6 cellular contexts compared by ENCODE assay signal in the genomic region with DNA sequence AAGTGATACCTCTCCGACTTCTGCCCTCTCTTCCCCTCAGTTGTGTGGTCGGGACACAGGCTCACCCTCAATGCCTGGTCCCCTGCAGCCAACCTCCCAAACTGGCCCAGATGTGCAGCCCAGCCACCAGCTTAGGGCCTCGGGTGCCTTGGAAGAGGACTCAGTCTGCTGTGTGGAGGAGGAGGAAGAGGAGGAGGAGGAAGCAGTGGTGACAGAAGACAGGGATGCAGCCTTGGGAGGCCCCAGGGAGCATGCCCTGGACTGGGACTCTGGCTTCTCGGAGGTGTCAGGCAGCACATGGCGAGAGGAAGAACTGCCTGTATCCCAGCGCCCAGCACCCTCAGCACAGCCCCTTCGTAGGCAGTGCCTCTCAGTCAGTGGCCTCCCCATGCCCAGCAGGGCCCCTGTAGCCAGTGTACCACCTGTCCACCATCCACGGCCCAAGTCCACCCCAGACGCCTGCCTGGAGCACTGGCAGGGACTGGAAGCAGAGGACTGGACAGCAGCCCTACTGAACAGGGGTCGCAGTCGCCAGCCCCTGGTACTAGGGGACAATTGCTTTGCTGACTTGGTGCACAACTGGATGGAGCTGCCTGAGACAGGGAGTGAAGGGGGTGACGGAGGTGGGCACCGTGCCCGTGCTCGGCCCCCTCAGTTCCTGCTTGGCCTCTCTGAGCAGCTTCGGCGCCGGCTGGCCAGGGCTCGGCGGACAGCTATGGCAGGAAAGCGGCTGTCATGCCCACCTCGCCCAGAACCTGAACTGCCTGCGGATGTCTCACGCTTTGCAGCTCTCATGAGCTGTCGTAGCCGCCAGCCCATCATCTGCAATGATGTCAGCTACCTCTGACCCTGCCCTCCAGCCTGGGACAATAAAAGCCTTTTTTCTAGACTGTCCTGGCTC. TPM values are rescaled to one million over a fixed set of nuclear protein-coding genes. Genes with fewer than 3 reads are reported as not detected.
DNase-seq lines count a peak whose midpoint lies in the region; ATAC-seq, FAIRE-seq and TF ChIP-seq lines count a peak whose summit lies in the region.

No MANE protein-coding gene starts in this region.

- H3K4me1 ChIP-seq in kidney (ENCODE audit: control insufficient read depth in 1 of 2, insufficient read depth in 1 of 2, low read depth in 1 of 2, low read length in 2 of 2) = peaks cover 4 to 52% of the 10 kb centered on the region in 2 donors

- no peaks in the 10 kb centered on the region for H3K9me3 ChIP-seq in kidney (ENCODE audit: control insufficient read depth in 1 of 2, low read length in 2 of 2)

- TF ChIP-seq CTCF in CD14-positive monocyte (IDR thresholded peaks at IDR 0.05) (no peak), kidney (IDR thresholded peaks at IDR 0.05; ENCODE audit: borderline replicate concordance, extremely low read depth, insufficient read depth) (no peak), GM10266 (IDR thresholded peaks at IDR 0.05; ENCODE audit: control insufficient read depth, insufficient read depth, low read depth, missing control alignments) (no peak)

- peaks cover 0 to 3% (median 0%) of the 10 kb centered on the region in 7 donors for H3K9me3 Mint-ChIP-seq in CD14-positive monocyte

- H3K27ac ChIP-seq in kidney (ENCODE audit: low read depth in 2 of 2, low read length in 2 of 2) = peak overlapping the region; percentile 57 to 95

- no peak overlapping the region for H3K9ac ChIP-seq in kidney (ENCODE audit: low read length in 2 of 2)

- peak overlapping the region; percentile 55 to 91 for H3K4me3 ChIP-seq in kidney (ENCODE audit: low read length in 2 of 2)

- DNase-seq in CD14-positive monocyte (ENCODE audit: low spot score) = no peak
- DNase-seq in UCSD-AML1 (lab: John Stamatoyannopoulos, UW; ENCODE audit: unreplicated experiment) = peak; percentile 71
- DNase-seq in kidney = peak; percentile 82
- no peak for DNase-seq in GM10266 (ENCODE audit: extremely low spot score)
- DNase-seq in cortex of kidney (lab: John Stamatoyannopoulos, UW) = no peak

- no peak for FAIRE-seq in kidney (lab: Jason Lieb, UNC)

- intact Hi-C loops in CD14-positive monocyte (cut with micrococcal nuclease) (no loop called here), kidney (cut with DNase I) (no loop called here)

- H3K4me1 Mint-ChIP-seq in CD14-positive monocyte = peaks cover 63% of the 10 kb centered on the region

- H3K27me3 Mint-ChIP-seq in CD14-positive monocyte (ENCODE audit: low read depth in 3 of 3) = peaks cover 15 to 21% (median 17%) of the 10 kb centered on the region in 3 donors

- H3K36me3 Mint-ChIP-seq in CD14-positive monocyte = peaks cover 27% of the 10 kb centered on the region in 2 donors

- no peak for ATAC-seq in GM21825 (IDR thresholded peaks at IDR 0.05; ENCODE audit: unreplicated experiment)

- H3K4me3 Mint-ChIP-seq in CD14-positive monocyte = peak overlapping the region; percentile 90 to 95

- peak overlapping the region in 4 of 7 donors; percentile 17 to 71 (median 42) for H3K27ac Mint-ChIP-seq in CD14-positive monocyte

- peaks cover 0 to 4% of the 10 kb centered on the region in 2 donors for H3K36me3 ChIP-seq in kidney (ENCODE audit: control insufficient read depth in 1 of 2, insufficient read depth in 2 of 2, low read length in 2 of 2)

RNA-seq across cellular contexts. Expression of a gene that starts 1.3 kb away (rescaled TPM):
- polyA plus RNA-seq in CD14-positive monocyte (1 to 10 TPM; 1.3 TPM), kidney (ENCODE audit: insufficient read depth, low read depth, low replicate concordance) (9.1 TPM)
- total RNA-seq in kidney = 6.3 TPM

RNA-seq across cellular contexts. Expression of a gene that starts 4.7 kb away (rescaled TPM):
- polyA plus RNA-seq in CD14-positive monocyte (not detected), kidney (ENCODE audit: insufficient read depth, low read depth, low replicate concordance) (not detected)
- 0.54 TPM for total RNA-seq in kidney

RNA-seq across cellular contexts. Expression of a gene that starts 9.4 kb away (rescaled TPM):
- polyA plus RNA-seq in CD14-positive monocyte = 10 to 100 TPM; 39.1 to 43.7 TPM
- 102 TPM for total RNA-seq in kidney
- 29.8 TPM for polyA plus RNA-seq in kidney (ENCODE audit: insufficient read depth, low read depth, low replicate concordance)

RNA-seq across cellular contexts. Expression of a gene that starts 18.0 kb away (rescaled TPM):
- polyA plus RNA-seq in CD14-positive monocyte (10 to 100 TPM; 15.8 to 16.1 TPM), kidney (ENCODE audit: insufficient read depth, low read depth, low replicate concordance) (21.7 TPM)
- 49.6 TPM for total RNA-seq in kidney

RNA-seq across cellular contexts. Expression of a gene that starts 52.0 kb away (rescaled TPM):
- polyA plus RNA-seq in CD14-positive monocyte = under 1 TPM; 0.68 to 0.95 TPM
- total RNA-seq in kidney = 1.9 TPM
- polyA plus RNA-seq in kidney (ENCODE audit: insufficient read depth, low read depth, low replicate concordance) = 0.71 TPM

Comparison
In these comparisons a context has a peak if more than half of its experiments do, and no peak if none do; other contexts are left out.
1. DNase-seq: peak in UCSD-AML1 (single experiment) and kidney (single experiment); none in CD14-positive monocyte (single experiment), GM10266 (single experiment) and cortex of kidney (single experiment).